26 cellular contexts compared by ENCODE assay signal in genomic region chr20:46268662-46269061, GRCh38. TPM values are rescaled to one million over a fixed set of nuclear protein-coding genes. Genes with fewer than 3 reads are reported as not detected.
"Had no signal": no experiment of that assay in that cellular context is flagged by ENCODE, and none has a peak within 500 bp of the region (broad histone marks: within the 10 kb centered on the region; RNA-seq: fewer than 3 reads in every experiment).

No MANE protein-coding gene starts in this region.

- H3K36me3 ChIP-seq: colonic mucosa, gastrocnemius medialis, heart left ventricle, left lung, tibial artery had no signal

- H3K9ac ChIP-seq: parathyroid adenoma had no signal

- H3K27me3 ChIP-seq: colonic mucosa, testis had no signal

- H3K4me3 ChIP-seq: colonic mucosa, gastrocnemius medialis, heart left ventricle, hepatocyte, left lung, smooth muscle cell, testis, tibial artery had no signal

- H3K4me1 ChIP-seq: colonic mucosa, heart left ventricle, left lung, testis, tibial artery had no signal

- H3K79me2 ChIP-seq: hepatocyte, parathyroid adenoma had no signal

- H2AFZ ChIP-seq: hepatocyte, parathyroid adenoma had no signal

- ATAC-seq: esophagus mucosa; gastrocnemius medialis; heart left ventricle; left cardiac atrium; left lung; naive thymus-derived CD8-positive, alpha-beta T cell; stimulated activated effector memory CD8-positive, alpha-beta T cell treated with anti-CD3 and anti-CD28 coated beads, Interleukin-12 subunit alpha, Interleukin-12 subunit beta, amount 100 ng/mL, for 72 hours; stimulated activated naive CD8-positive, alpha-beta T cell treated with anti-CD3 and anti-CD28 coated beads, Interleukin-15, Interleukin-2, amounts not matched to agents 100 U/mL and 50 U/mL, for 24 hours had no signal

- DNase-seq: colonic mucosa; effector CD8-positive, alpha-beta T cell; foreskin fibroblast; gastrocnemius medialis; heart left ventricle; left cardiac atrium; left lung; mesenchymal stem cell; midbrain; naive thymus-derived CD8-positive, alpha-beta T cell; stimulated activated CD4-positive, alpha-beta T cell treated with anti-CD3 and anti-CD28 coated beads, Interleukin-12 subunit alpha, Interleukin-12 subunit beta, amount 100 ng/mL, for 4 hours; stimulated activated CD4-positive, alpha-beta T cell treated with anti-CD3 and anti-CD28 coated beads, Interleukin-2, amount 100 ng/mL, for 24 hours; stimulated activated CD4-positive, alpha-beta T cell treated with anti-CD3 and anti-CD28 coated beads, Interleukin-4, amount 100 ng/mL, for 24 hours; stimulated activated naive CD8-positive, alpha-beta T cell treated with anti-CD3 and anti-CD28 coated beads, Interleukin-15, Interleukin-2, amounts not matched to agents 100 U/mL and 50 U/mL, for 24 hours; testis; tibial artery had no signal

- H3K4me2 ChIP-seq: hepatocyte, smooth muscle cell had no signal

- H3K9me3 ChIP-seq: colonic mucosa, gastrocnemius medialis, testis had no signal

- FAIRE-seq: islet of Langerhans had no signal

- H3K27ac ChIP-seq: colonic mucosa, epithelial cell of prostate, gastrocnemius medialis, heart left ventricle, hepatocyte, left lung, parathyroid adenoma, testis, tibial artery had no signal

RNA-seq across cellular contexts. Expression of gene CDH22, which starts 39.6 kb away (rescaled TPM):
- total RNA-seq: hepatocyte; kidney epithelial cell; myocyte; naive thymus-derived CD8-positive, alpha-beta T cell; osteoblast; smooth muscle cell had no signal
- polyA plus RNA-seq: hepatocyte; naive thymus-derived CD8-positive, alpha-beta T cell; smooth muscle cell had no signal
